Comparison of ENCODE assay signal across 8 cellular contexts in the genomic region with DNA sequence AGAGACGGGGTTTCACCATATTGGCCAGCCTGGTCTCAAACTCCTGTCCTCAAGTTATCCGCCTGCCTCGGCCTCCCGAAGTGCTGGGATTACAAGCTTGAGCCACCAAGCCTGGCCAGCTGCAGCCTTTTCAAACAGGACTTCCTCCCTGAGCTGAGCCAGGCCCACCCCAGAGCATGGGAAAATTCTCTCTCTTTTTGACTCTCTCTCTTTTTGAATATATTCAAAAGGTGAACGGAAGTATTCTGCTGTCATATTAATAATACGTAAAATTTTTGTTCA. TPM values are rescaled to one million over a fixed set of nuclear protein-coding genes. Genes with fewer than 3 reads are reported as not detected.
DNase-seq lines count a peak whose midpoint lies in the region; ATAC-seq and TF ChIP-seq lines count a peak whose summit lies in the region.

No MANE protein-coding gene starts in this region.

- TF ChIP-seq CTCF in AG10803 (conservative IDR thresholded peaks at IDR 0.05; ENCODE audit: low read length) (no peak), LNCaP clone FGC (IDR thresholded peaks at IDR 0.05; ENCODE audit: control insufficient read depth, extremely low read depth, insufficient read depth) (no peak), chondrocyte (IDR thresholded peaks at IDR 0.05) (no peak)

- H3K4me1 Mint-ChIP-seq in chondrocyte (ENCODE audit: low read depth): peaks cover 6% of the 10 kb centered on the region

- DNase-seq in AG10803 (ENCODE audit: low read depth) (peak; percentile 0), LNCaP clone FGC (ENCODE audit: low read depth) (no peak), chondrocyte (ENCODE audit: low spot score) (no peak), myocyte (ENCODE audit: low read depth) (peak; percentile 2), SHP77 (lab: John Stamatoyannopoulos, UW) (no peak)

- H3K27me3 Mint-ChIP-seq in chondrocyte (ENCODE audit: low read depth): no peaks in the 10 kb centered on the region

- peak overlapping the region; percentile 86 for H3K4me3 ChIP-seq in AG10803 (ENCODE audit: low read length)
- peak overlapping the region; percentile 89 for H3K4me3 ChIP-seq in LNCaP clone FGC (ENCODE audit: low read depth, low read length)

- peaks cover 52% of the 10 kb centered on the region for H3K9me3 Mint-ChIP-seq in chondrocyte (ENCODE audit: low read depth)

- peak overlapping the region; percentile 90 for H3K27ac Mint-ChIP-seq in chondrocyte (ENCODE audit: unreplicated experiment)

- ATAC-seq in HG03457 (IDR thresholded peaks at IDR 0.05; ENCODE audit: unreplicated experiment) (no peak), GM21515 (IDR thresholded peaks at IDR 0.05; ENCODE audit: unreplicated experiment) (no peak), HG03439 (IDR thresholded peaks at IDR 0.05; ENCODE audit: unreplicated experiment) (no peak)

- H3K4me3 Mint-ChIP-seq in chondrocyte (ENCODE audit: unreplicated experiment): peak overlapping the region; percentile 59

- H3K36me3 Mint-ChIP-seq in chondrocyte (ENCODE audit: low read depth): peaks cover 46% of the 10 kb centered on the region

RNA-seq across cellular contexts. Expression of a gene that starts 0.5 kb away (rescaled TPM):
- total RNA-seq in chondrocyte (6.8 to 10.8 TPM (median 8.1 TPM) in 3 replicates), myocyte (15.2 and 22.1 TPM in 2 replicates)
- polyA plus RNA-seq in myocyte (2012): 7.3 TPM

RNA-seq across cellular contexts. Expression of a gene that starts 43.6 kb away (rescaled TPM):
- total RNA-seq in chondrocyte (6.1 to 9.3 TPM (median 7.6 TPM) in 3 replicates), myocyte (12.9 and 13.7 TPM in 2 replicates)
- 1.8 TPM for polyA plus RNA-seq in myocyte (2012)

Comparison
In these comparisons a context has a peak if more than half of its experiments do, and no peak if none do; other contexts are left out.
1. DNase-seq: peak in AG10803 (single experiment) and myocyte (single experiment); none in LNCaP clone FGC (single experiment), chondrocyte (single experiment) and SHP77 (0 of 2).